In the genomic region with DNA sequence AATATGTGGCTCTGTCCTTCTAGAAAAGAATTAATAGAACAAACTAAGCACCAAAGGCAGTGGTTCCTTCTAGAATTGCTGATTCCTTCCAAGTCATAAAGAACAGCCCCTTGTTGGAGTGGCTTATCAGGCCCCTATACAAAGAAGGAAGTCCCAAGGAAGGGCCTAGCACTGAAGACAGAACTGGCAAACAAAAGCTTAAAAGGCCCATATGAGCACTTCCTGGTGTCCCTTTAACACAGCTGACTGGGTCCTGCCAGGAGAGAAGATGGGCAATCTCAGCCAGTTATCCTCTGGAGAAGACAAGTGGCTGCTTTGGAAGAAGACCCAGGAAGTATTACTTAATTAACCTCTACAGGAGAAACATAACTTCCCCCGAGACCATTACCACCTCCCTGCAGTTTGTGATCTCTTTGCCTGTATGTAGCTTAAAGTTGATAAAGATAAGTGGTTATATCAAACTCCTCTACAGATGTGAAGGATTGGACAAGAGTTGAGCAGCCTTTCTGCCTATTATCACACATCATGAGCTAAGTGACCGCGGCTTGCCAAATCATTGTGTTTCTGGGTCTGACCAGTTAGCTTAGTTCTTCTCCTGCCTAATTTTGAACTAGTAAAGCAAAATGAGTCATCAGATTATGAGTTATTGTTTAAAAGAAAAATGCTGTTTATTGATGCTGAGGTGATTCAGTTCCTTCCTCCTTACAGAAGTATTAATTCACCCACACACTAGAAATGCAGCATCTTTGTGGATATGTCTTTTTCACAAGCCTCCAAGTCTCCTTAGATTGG, we compare ENCODE assay signal across 13 cellular contexts. TPM values are rescaled to one million over a fixed set of nuclear protein-coding genes. Genes with fewer than 3 reads are reported as not detected.
DNase-seq lines count a peak whose midpoint lies in the region; ATAC-seq and TF ChIP-seq lines count a peak whose summit lies in the region.
"Had no signal": no experiment of that assay in that cellular context is flagged by ENCODE, and none has a peak within 500 bp of the region (broad histone marks: within the 10 kb centered on the region; RNA-seq: fewer than 3 reads in every experiment).

No MANE protein-coding gene starts in this region.

- H3K27ac Mint-ChIP-seq in activated CD8-positive, alpha-beta T cell treated with anti-CD3 and anti-CD28 coated beads for 36 hours, result peak overlapping the region; percentile 12
- H3K27ac Mint-ChIP-seq in activated CD8-positive, alpha-beta T cell treated with anti-CD3 and anti-CD28 coated beads, Interleukin-2, amount 10 ng/mL, durations not matched to agents 7 days and 5 days, result no peak overlapping the region
- no peak overlapping the region for H3K27ac Mint-ChIP-seq in activated CD4-positive, alpha-beta T cell treated with anti-CD3 and anti-CD28 coated beads, Interleukin-2, amount 10 ng/mL, durations not matched to agents 7 days and 5 days
- H3K27ac Mint-ChIP-seq: CD8-positive, alpha-beta T cell had no signal

- TF ChIP-seq CTCF in activated CD8-positive, alpha-beta T cell treated with anti-CD3 and anti-CD28 coated beads for 36 hours (IDR thresholded peaks at IDR 0.05), result no peak

- intact Hi-C loops in activated CD8-positive, alpha-beta T cell treated with anti-CD3 and anti-CD28 coated beads for 36 hours (cut with micrococcal nuclease), result no loop called here

- no peak overlapping the region for H3K4me3 Mint-ChIP-seq in activated CD8-positive, alpha-beta T cell treated with anti-CD3 and anti-CD28 coated beads for 36 hours
- no peak overlapping the region for H3K4me3 Mint-ChIP-seq in activated CD8-positive, alpha-beta T cell treated with anti-CD3 and anti-CD28 coated beads, Interleukin-2, amount 10 ng/mL, durations not matched to agents 7 days and 5 days
- no peak overlapping the region for H3K4me3 Mint-ChIP-seq in activated CD4-positive, alpha-beta T cell treated with anti-CD3 and anti-CD28 coated beads, Interleukin-2, amount 10 ng/mL, durations not matched to agents 7 days and 5 days
- H3K4me3 Mint-ChIP-seq: CD8-positive, alpha-beta T cell had no signal

- no peaks in the 10 kb centered on the region for H3K9me3 Mint-ChIP-seq in activated CD8-positive, alpha-beta T cell treated with anti-CD3 and anti-CD28 coated beads for 36 hours
- H3K9me3 Mint-ChIP-seq in activated CD8-positive, alpha-beta T cell treated with anti-CD3 and anti-CD28 coated beads, Interleukin-2, amount 10 ng/mL, durations not matched to agents 7 days and 5 days (ENCODE audit: insufficient read depth), result no peaks in the 10 kb centered on the region
- H3K9me3 Mint-ChIP-seq in activated CD4-positive, alpha-beta T cell treated with anti-CD3 and anti-CD28 coated beads, Interleukin-2, amount 10 ng/mL, durations not matched to agents 7 days and 5 days, result no peaks in the 10 kb centered on the region
- H3K9me3 Mint-ChIP-seq: CD8-positive, alpha-beta T cell; naive thymus-derived CD8-positive, alpha-beta T cell had no signal

- no peaks in the 10 kb centered on the region for H3K36me3 Mint-ChIP-seq in activated CD8-positive, alpha-beta T cell treated with anti-CD3 and anti-CD28 coated beads for 36 hours (ENCODE audit: low read depth)
- no peaks in the 10 kb centered on the region for H3K36me3 Mint-ChIP-seq in activated CD8-positive, alpha-beta T cell treated with anti-CD3 and anti-CD28 coated beads, Interleukin-2, amount 10 ng/mL, durations not matched to agents 7 days and 5 days (ENCODE audit: low read depth)
- no peaks in the 10 kb centered on the region for H3K36me3 Mint-ChIP-seq in activated CD4-positive, alpha-beta T cell treated with anti-CD3 and anti-CD28 coated beads, Interleukin-2, amount 10 ng/mL, durations not matched to agents 7 days and 5 days (ENCODE audit: low read depth)
- H3K36me3 Mint-ChIP-seq: CD8-positive, alpha-beta T cell; naive thymus-derived CD8-positive, alpha-beta T cell had no signal

- TF ChIP-seq POLR2A in GM18505 (IDR thresholded peaks at IDR 0.05; ENCODE audit: borderline replicate concordance, extremely low read depth, insufficient read depth, insufficient read length), result no peak

- ATAC-seq in activated CD8-positive, alpha-beta T cell treated with anti-CD3 and anti-CD28 coated beads for 36 hours, result peak; percentile 64
- ATAC-seq in activated CD8-positive, alpha-beta T cell treated with anti-CD3 and anti-CD28 coated beads, Interleukin-2, amount 10 ng/mL, durations not matched to agents 7 days and 5 days, result no peak
- ATAC-seq in SK-N-SH treated with all-trans-retinoic acid at 6 μM for 48 hours (peak; percentile 40), GM18505 (IDR thresholded peaks at IDR 0.05; ENCODE audit: unreplicated experiment) (no peak)
- ATAC-seq: CD8-positive, alpha-beta T cell; naive thymus-derived CD8-positive, alpha-beta T cell had no signal

- CTCF ChIA-PET in activated CD8-positive, alpha-beta T cell treated with anti-CD3 and anti-CD28 coated beads for 36 hours (lab: Charles Lee), result interaction anchor here (1.0 to 2.4 kb wide), 6 partner anchors 14 to 93 kb away, joined by 3 to 17 read pairs (median 4); no protein-coding TSS in a partner anchor
- CTCF ChIA-PET in activated CD8-positive, alpha-beta T cell treated with anti-CD3 and anti-CD28 coated beads, Interleukin-2, amount 10 ng/mL, durations not matched to agents 7 days and 5 days (lab: Charles Lee), result interaction anchor here (1.0 to 4.3 kb wide), 8 partner anchors 14 to 93 kb away, joined by 3 to 14 read pairs (median 6); a partner anchor contains a TSS
- CTCF ChIA-PET in activated CD4-positive, alpha-beta T cell treated with anti-CD3 and anti-CD28 coated beads, Interleukin-2, amount 10 ng/mL, durations not matched to agents 7 days and 5 days (lab: Charles Lee), result interaction anchor here (1.2 to 4.2 kb wide), 6 partner anchors 10 to 57 kb away, joined by 3 to 22 read pairs (median 12); a partner anchor contains a TSS

- no peak for DNase-seq in activated CD8-positive, alpha-beta T cell treated with anti-CD3 and anti-CD28 coated beads for 36 hours
- DNase-seq in activated CD8-positive, alpha-beta T cell treated with anti-CD3 and anti-CD28 coated beads, Interleukin-2, amount 10 ng/mL, durations not matched to agents 7 days and 5 days, result no peak
- peak; percentile 50 for DNase-seq in fibroblast of peridontal ligament (ENCODE audit: extremely low read depth)
- peak; percentile 33 for DNase-seq in stromal cell of bone marrow (ENCODE audit: low read depth)
- no peak for DNase-seq in hepatic stellate cell (ENCODE audit: low spot score)
- no peak for DNase-seq in activated CD4-positive, alpha-beta T cell treated with anti-CD3 and anti-CD28 coated beads, Interleukin-2, amount 10 ng/mL, durations not matched to agents 7 days and 5 days
- DNase-seq: CD8-positive, alpha-beta T cell; naive thymus-derived CD8-positive, alpha-beta T cell; stimulated activated CD4-positive, alpha-beta T cell treated with anti-CD3 and anti-CD28 coated beads, Interleukin-2, amount 100 ng/mL, for 24 hours; T-helper 9 cell had no signal

- peaks cover 17% of the 10 kb centered on the region for H3K4me1 Mint-ChIP-seq in activated CD8-positive, alpha-beta T cell treated with anti-CD3 and anti-CD28 coated beads for 36 hours (ENCODE audit: low read depth)
- H3K4me1 Mint-ChIP-seq in activated CD8-positive, alpha-beta T cell treated with anti-CD3 and anti-CD28 coated beads, Interleukin-2, amount 10 ng/mL, durations not matched to agents 7 days and 5 days (ENCODE audit: low read depth), result peaks cover 18% of the 10 kb centered on the region
- H3K4me1 Mint-ChIP-seq in activated CD4-positive, alpha-beta T cell treated with anti-CD3 and anti-CD28 coated beads, Interleukin-2, amount 10 ng/mL, durations not matched to agents 7 days and 5 days, result peaks cover 17% of the 10 kb centered on the region

- POLR2A ChIA-PET in activated CD8-positive, alpha-beta T cell treated with anti-CD3 and anti-CD28 coated beads for 36 hours (lab: Charles Lee), result interaction anchor here (3.4 kb wide), 1 partner anchor 14 kb away, joined by 14 read pairs; a partner anchor contains a TSS
- POLR2A ChIA-PET in activated CD8-positive, alpha-beta T cell treated with anti-CD3 and anti-CD28 coated beads, Interleukin-2, amount 10 ng/mL, durations not matched to agents 7 days and 5 days (lab: Charles Lee), result interaction anchor here (0.6 to 1.7 kb wide), 2 partner anchors 13 to 203 kb away, joined by 3 to 5 read pairs; a partner anchor contains a TSS
- POLR2A ChIA-PET in activated CD4-positive, alpha-beta T cell treated with anti-CD3 and anti-CD28 coated beads, Interleukin-2, amount 10 ng/mL, durations not matched to agents 7 days and 5 days (lab: Charles Lee), result interaction anchor here (0.6 kb wide), 1 partner anchor 14 kb away, joined by 3 read pairs; no protein-coding TSS in a partner anchor

- H3K27me3 Mint-ChIP-seq in activated CD8-positive, alpha-beta T cell treated with anti-CD3 and anti-CD28 coated beads for 36 hours, result no peaks in the 10 kb centered on the region
- peaks cover 8% of the 10 kb centered on the region for H3K27me3 Mint-ChIP-seq in activated CD8-positive, alpha-beta T cell treated with anti-CD3 and anti-CD28 coated beads, Interleukin-2, amount 10 ng/mL, durations not matched to agents 7 days and 5 days (ENCODE audit: low read depth)
- H3K27me3 Mint-ChIP-seq in activated CD4-positive, alpha-beta T cell treated with anti-CD3 and anti-CD28 coated beads, Interleukin-2, amount 10 ng/mL, durations not matched to agents 7 days and 5 days, result no peaks in the 10 kb centered on the region
- H3K27me3 Mint-ChIP-seq: naive thymus-derived CD8-positive, alpha-beta T cell had no signal

RNA-seq across cellular contexts. Expression of a gene that starts 13.3 kb away (rescaled TPM):
- 10 to 100 TPM; 43.7 to 46.3 TPM for total RNA-seq in activated CD8-positive, alpha-beta T cell treated with anti-CD3 and anti-CD28 coated beads for 36 hours
- 10 to 100 TPM; 64.9 to 67.4 TPM for total RNA-seq in activated CD8-positive, alpha-beta T cell treated with anti-CD3 and anti-CD28 coated beads, Interleukin-2, amount 10 ng/mL, durations not matched to agents 7 days and 5 days
- 100 to 1,000 TPM; 175 TPM for total RNA-seq in activated CD4-positive, alpha-beta T cell treated with anti-CD3 and anti-CD28 coated beads, Interleukin-2, amount 10 ng/mL, durations not matched to agents 7 days and 5 days

RNA-seq across cellular contexts. Expression of a gene that starts 25.0 kb away (rescaled TPM):
- total RNA-seq in activated CD8-positive, alpha-beta T cell treated with anti-CD3 and anti-CD28 coated beads for 36 hours, result under 1 TPM in 1 of 2 experiments, not detected in 1; 0.16 TPM
- total RNA-seq in activated CD8-positive, alpha-beta T cell treated with anti-CD3 and anti-CD28 coated beads, Interleukin-2, amount 10 ng/mL, durations not matched to agents 7 days and 5 days, result under 1 TPM; 0.32 to 0.65 TPM
- total RNA-seq in activated CD4-positive, alpha-beta T cell treated with anti-CD3 and anti-CD28 coated beads, Interleukin-2, amount 10 ng/mL, durations not matched to agents 7 days and 5 days, result 1 to 10 TPM; 1.1 to 1.2 TPM
- total RNA-seq: CD8-positive, alpha-beta T cell; H4 had no signal

RNA-seq across cellular contexts. Expression of a gene that starts 33.3 kb away (rescaled TPM):
- under 1 TPM in 1 of 2 experiments, not detected in 1; 0.25 TPM for total RNA-seq in activated CD8-positive, alpha-beta T cell treated with anti-CD3 and anti-CD28 coated beads for 36 hours
- total RNA-seq in activated CD8-positive, alpha-beta T cell treated with anti-CD3 and anti-CD28 coated beads, Interleukin-2, amount 10 ng/mL, durations not matched to agents 7 days and 5 days, result not detected
- under 1 TPM; 0.45 to 0.73 TPM for total RNA-seq in activated CD4-positive, alpha-beta T cell treated with anti-CD3 and anti-CD28 coated beads, Interleukin-2, amount 10 ng/mL, durations not matched to agents 7 days and 5 days
- total RNA-seq: CD8-positive, alpha-beta T cell; naive thymus-derived CD8-positive, alpha-beta T cell had no signal

RNA-seq across cellular contexts. Expression of a gene that starts 56.5 kb away (rescaled TPM):
- total RNA-seq in activated CD8-positive, alpha-beta T cell treated with anti-CD3 and anti-CD28 coated beads for 36 hours, result 10 to 100 TPM; 24.9 to 27.5 TPM
- 1 to 10 TPM; 3.7 to 5.4 TPM for total RNA-seq in activated CD8-positive, alpha-beta T cell treated with anti-CD3 and anti-CD28 coated beads, Interleukin-2, amount 10 ng/mL, durations not matched to agents 7 days and 5 days
- total RNA-seq in activated CD4-positive, alpha-beta T cell treated with anti-CD3 and anti-CD28 coated beads, Interleukin-2, amount 10 ng/mL, durations not matched to agents 7 days and 5 days, result 1 to 10 TPM; 4.5 to 6.8 TPM

Comparison
In these comparisons a context has a peak if more than half of its experiments do, and no peak if none do; other contexts are left out.
1. ATAC-seq: peak in activated CD8-positive, alpha-beta T cell treated with anti-CD3 and anti-CD28 coated beads for 36 hours (single experiment) and SK-N-SH treated with all-trans-retinoic acid at 6 μM for 48 hours (single experiment); none in activated CD8-positive, alpha-beta T cell treated with anti-CD3 and anti-CD28 coated beads, Interleukin-2, amount 10 ng/mL, durations not matched to agents 7 days and 5 days (single experiment) and GM18505 (single experiment).
2. DNase-seq: peak in fibroblast of peridontal ligament (single experiment) and stromal cell of bone marrow (single experiment); none in activated CD8-positive, alpha-beta T cell treated with anti-CD3 and anti-CD28 coated beads for 36 hours (single experiment), activated CD8-positive, alpha-beta T cell treated with anti-CD3 and anti-CD28 coated beads, Interleukin-2, amount 10 ng/mL, durations not matched to agents 7 days and 5 days (single experiment), hepatic stellate cell (single experiment) and activated CD4-positive, alpha-beta T cell treated with anti-CD3 and anti-CD28 coated beads, Interleukin-2, amount 10 ng/mL, durations not matched to agents 7 days and 5 days (single experiment).